ENCODE assay signal across 17 cellular contexts in genomic region chr16:69830146-69830533, GRCh38.
DNase-seq lines count a peak whose midpoint lies in the region; ATAC-seq and TF ChIP-seq lines count a peak whose summit lies in the region.
"Had no signal": no experiment of that assay in that cellular context is flagged by ENCODE, and none has a peak within 500 bp of the region (broad histone marks: within the 10 kb centered on the region; RNA-seq: fewer than 3 reads in every experiment).

No MANE protein-coding gene starts in this region.

- H3K4me2 ChIP-seq in IMR-90 (ENCODE audit: low read depth, low read length) (no peak overlapping the region), mesenchymal stem cell (ENCODE audit: low read length, poor library complexity, severe bottlenecking) (no peak overlapping the region)
- H3K4me2 ChIP-seq: neural progenitor cell had no signal

- H3K18ac ChIP-seq in IMR-90 (ENCODE audit: low read depth, low read length) = peak overlapping the region; percentile 65; the same call in 1 of the 2 replicates
- no peak overlapping the region for H3K18ac ChIP-seq in mesenchymal stem cell (ENCODE audit: low read depth in 1 of 2, low read length in 2 of 2)

- H3K27me3 Mint-ChIP-seq in brain = no peaks in the 10 kb centered on the region
- H3K27me3 Mint-ChIP-seq in stimulated activated memory B cell treated with anti-CD40 and anti-IgM and Interleukin-4, amounts not matched to agents 10 μg/mL and 1 μg/mL and 100 μg/mL, for 72 hours = no peaks in the 10 kb centered on the region

- H3K79me1 ChIP-seq in IMR-90 (ENCODE audit: low read depth in 1 of 2, low read length in 2 of 2) (peaks cover 3 to 23% of the 10 kb centered on the region in 2 experiments), mesenchymal stem cell (replicated peaks; ENCODE audit: low read length, poor library complexity, severe bottlenecking) (peaks cover 17% of the 10 kb centered on the region)

- H4K20me1 ChIP-seq in IMR-90 (ENCODE audit: insufficient read depth, low read length) = peaks cover 4% of the 10 kb centered on the region; the same call in 1 of the 2 replicates

- H3K27ac ChIP-seq in IMR-90 (ENCODE audit: insufficient read depth, low read length) = no peak overlapping the region; the same call in 1 of the 2 replicates
- H3K27ac ChIP-seq in mesenchymal stem cell (ENCODE audit: low read length, poor library complexity, severe bottlenecking) = peak overlapping the region; percentile 91
- H3K27ac ChIP-seq in stomach = peak overlapping the region in 4 of 5 donors; percentile 72 to 85 (median 74)
- H3K27ac ChIP-seq in aorta (ENCODE audit: low read depth in 1 of 2, low read length in 2 of 2) = peak overlapping the region in 1 of 2 donors; percentile 69
- H3K27ac ChIP-seq: brain microvascular endothelial cell, neural progenitor cell, WERI-Rb-1 had no signal

- H3K27me3 ChIP-seq in IMR-90 (ENCODE audit: control insufficient read depth, insufficient read depth, low read length) (no peaks in the 10 kb centered on the region), mesenchymal stem cell (ENCODE audit: control insufficient read depth in 1 of 2, insufficient read depth in 1 of 2, low read length in 2 of 2) (no peaks in the 10 kb centered on the region), stomach (no peaks in the 10 kb centered on the region), HAP-1 (ENCODE audit: low read depth) (no peaks in the 10 kb centered on the region), aorta (ENCODE audit: control insufficient read depth in 1 of 2, insufficient read depth in 2 of 2, low read length in 1 of 2) (no peaks in the 10 kb centered on the region)
- H3K27me3 ChIP-seq: BE2C, brain microvascular endothelial cell, neural progenitor cell had no signal

- BruUV-seq in IMR-90 (replicated peaks; lab: Mats Ljungman, UMichigan) = no TSS peak

- H3K4me3 ChIP-seq in IMR-90 (ENCODE audit: insufficient read depth, low read depth, low read length) = no peak overlapping the region
- no peak overlapping the region for H3K4me3 ChIP-seq in mesenchymal stem cell (ENCODE audit: insufficient read depth in 1 of 2, low read depth in 1 of 2, low read length in 2 of 2)
- H3K4me3 ChIP-seq in stomach = no peak overlapping the region
- no peak overlapping the region for H3K4me3 ChIP-seq in HAP-1
- H3K4me3 ChIP-seq in aorta (ENCODE audit: low read length in 2 of 2) = no peak overlapping the region
- H3K4me3 ChIP-seq: neural progenitor cell had no signal

- H2AFZ ChIP-seq in IMR-90 (replicated peaks; ENCODE audit: low read length, poor library complexity) (no peak overlapping the region), mesenchymal stem cell (ENCODE audit: low read depth, low read length) (no peak overlapping the region)
- H2AFZ ChIP-seq: neural progenitor cell had no signal

- H2AK9ac ChIP-seq in IMR-90 (replicated peaks; ENCODE audit: low read depth, low read length, poor library complexity) = peak overlapping the region; percentile 17

- POLR2A ChIA-PET in IMR-90 (lab: Charles Lee; ENCODE audit: unreplicated experiment) = no interaction called here

- H3K36me3 Mint-ChIP-seq in brain = peaks cover 10% of the 10 kb centered on the region
- H3K36me3 Mint-ChIP-seq in stimulated activated memory B cell treated with anti-CD40 and anti-IgM and Interleukin-4, amounts not matched to agents 10 μg/mL and 1 μg/mL and 100 μg/mL, for 72 hours = peaks cover 32% of the 10 kb centered on the region

- H3K4ac ChIP-seq in IMR-90 (ENCODE audit: low read depth, low read length) (peak overlapping the region; percentile 75), mesenchymal stem cell (ENCODE audit: low read depth in 1 of 2, low read length in 2 of 2) (no peak overlapping the region)

- no peak overlapping the region for H3K56ac ChIP-seq in IMR-90 (ENCODE audit: extremely low read depth, insufficient read depth, low read length)

- CTCF ChIA-PET in IMR-90 (lab: Yijun Ruan, JAX) = no interaction called here

- dilution Hi-C loops in IMR-90 (cut with HindIII; ENCODE audit: low sequenced_read_pairs, unreplicated experiment) = no loop called here

- no peak for DNase-seq in IMR-90
- DNase-seq in mesenchymal stem cell = no peak
- no peak for DNase-seq in stomach
- no peak for DNase-seq in HAP-1 (ENCODE audit: low spot score in 2 of 2)
- DNase-seq in aorta = no peak
- DNase-seq: BE2C; brain microvascular endothelial cell; DMS 273 treated with DMSO at 0.1 percent for 48 hours; effector memory CD4-positive, alpha-beta T cell; NCI-H2081; NCI-H69; SW 1271; WERI-Rb-1 had no signal

- H2BK5ac ChIP-seq in IMR-90 (ENCODE audit: low read depth, low read length, poor library complexity, severe bottlenecking) (peak overlapping the region; percentile 52), mesenchymal stem cell (ENCODE audit: low read depth, low read length, poor library complexity, severe bottlenecking) (no peak overlapping the region)

- WGBS in IMR-90 (ENCODE audit: extremely low coverage in 2 of 2, insufficient read length in 1 of 2), 2 experiments = no CpG with 5 or more reads among the region's 5 CpGs
- WGBS in mesenchymal stem cell = 97% methylated on average over 5 of the region's 5 CpGs
- 96 to 99% (median 97%) methylated on average over 5 of the region's 5 CpGs for WGBS in stomach, 5 donors
- 95 to 98% methylated on average over 5 of the region's 5 CpGs for WGBS in aorta, 2 donors

- TF ChIP-seq CTCF in IMR-90 (conservative IDR thresholded peaks at IDR 0.05; ENCODE audit: low read depth, low read length) = no peak
- no peak for TF ChIP-seq CTCF in brain (conservative IDR thresholded peaks at IDR 0.05)
- no peak for TF ChIP-seq CTCF in stomach (IDR thresholded peaks at IDR 0.05)

- H3K14ac ChIP-seq in IMR-90 (replicated peaks; ENCODE audit: low read depth, low read length) = peak overlapping the region; percentile 77; the same call in 1 of the 2 replicates
- no peak overlapping the region for H3K14ac ChIP-seq in mesenchymal stem cell (ENCODE audit: low read length in 2 of 2)

- TF ChIP-seq RAD21 in IMR-90 (IDR thresholded peaks at IDR 0.05; ENCODE audit: low read length) = no peak

- no peak for TF ChIP-seq EP300 in stomach (IDR thresholded peaks at IDR 0.05)

- H3K9ac ChIP-seq in IMR-90 (ENCODE audit: low read depth, low read length) (no peak overlapping the region), mesenchymal stem cell (ENCODE audit: low read length) (no peak overlapping the region)
- H3K9ac ChIP-seq: neural progenitor cell had no signal

- 0 out of 2 replicates have a peak overlapping the region, but pooled peaks have one; percentile 51 for H2BK20ac ChIP-seq in IMR-90 (ENCODE audit: low read depth, low read length)

- 0 out of 2 replicates have a peak, but pooled peaks cover 1% of the 10 kb centered on the region for H3K36me3 ChIP-seq in IMR-90 (ENCODE audit: control insufficient read depth, insufficient read depth, low read length)
- no peaks in the 10 kb centered on the region for H3K36me3 ChIP-seq in mesenchymal stem cell (ENCODE audit: control insufficient read depth in 1 of 2, insufficient read depth in 2 of 2, low read depth in 1 of 2, low read length in 2 of 2)
- H3K36me3 ChIP-seq in stomach = peaks cover 0 to 22% (median 16%) of the 10 kb centered on the region in 4 donors
- no peaks in the 10 kb centered on the region for H3K36me3 ChIP-seq in HAP-1 (replicated peaks)
- H3K36me3 ChIP-seq in aorta (ENCODE audit: control insufficient read depth in 1 of 2, insufficient read depth in 2 of 2, low read length in 1 of 2) = peaks cover 0 to 4% of the 10 kb centered on the region in 2 donors
- H3K36me3 ChIP-seq: BE2C, brain microvascular endothelial cell, neural progenitor cell, WERI-Rb-1 had no signal

- no peak overlapping the region for H2BK12ac ChIP-seq in mesenchymal stem cell (ENCODE audit: low read length in 2 of 2)

- peak overlapping the region in 1 of 2 experiments; percentile 79; a peak in 3 of 4 replicates for H4K8ac ChIP-seq in IMR-90 (ENCODE audit: low read depth in 2 of 2, low read length in 2 of 2)
- no peak overlapping the region for H4K8ac ChIP-seq in mesenchymal stem cell (ENCODE audit: low read length)

- H3K23ac ChIP-seq in IMR-90 (ENCODE audit: low read depth, low read length) (peak overlapping the region; percentile 70; the same call in 1 of the 2 replicates), mesenchymal stem cell (ENCODE audit: low read length in 2 of 2) (no peak overlapping the region)

- peaks cover 41% of the 10 kb centered on the region for H3K4me1 Mint-ChIP-seq in brain
- H3K4me1 Mint-ChIP-seq in stimulated activated memory B cell treated with anti-CD40 and anti-IgM and Interleukin-4, amounts not matched to agents 10 μg/mL and 1 μg/mL and 100 μg/mL, for 72 hours = no peaks in the 10 kb centered on the region

- no peaks in the 10 kb centered on the region for H3K9me3 Mint-ChIP-seq in brain
- H3K9me3 Mint-ChIP-seq in stimulated activated memory B cell treated with anti-CD40 and anti-IgM and Interleukin-4, amounts not matched to agents 10 μg/mL and 1 μg/mL and 100 μg/mL, for 72 hours = no peaks in the 10 kb centered on the region
- H3K9me3 Mint-ChIP-seq: neural progenitor cell had no signal

- H2BK120ac ChIP-seq in IMR-90 (ENCODE audit: low read depth, low read length) (peak overlapping the region; percentile 76; the same call in 1 of the 2 replicates), mesenchymal stem cell (ENCODE audit: low read depth, low read length) (no peak overlapping the region)

- H2AK5ac ChIP-seq in IMR-90 (ENCODE audit: low read depth, low read length) (peak overlapping the region; percentile 68; the same call in 1 of the 2 replicates), mesenchymal stem cell (ENCODE audit: low read length, severe bottlenecking) (peak overlapping the region; percentile 16)

- ATAC-seq in IMR-90 (ENCODE audit: low read depth) = no peak
- ATAC-seq in HG03196 (IDR thresholded peaks at IDR 0.05; ENCODE audit: unreplicated experiment) = no peak
- no peak for ATAC-seq in aorta (ENCODE audit: low FRiP score)
- ATAC-seq in stimulated activated memory B cell treated with anti-CD40 and anti-IgM and Interleukin-4, amounts not matched to agents 10 μg/mL and 1 μg/mL and 100 μg/mL, for 72 hours = no peak

- H2BK15ac ChIP-seq in IMR-90 (ENCODE audit: low read depth, low read length) (0 out of 3 replicates have a peak overlapping the region, but pooled peaks have one; percentile 2), mesenchymal stem cell (ENCODE audit: low read depth, poor library complexity, severe bottlenecking) (no peak overlapping the region)

- no peak overlapping the region for H4K91ac ChIP-seq in IMR-90 (ENCODE audit: insufficient read depth, low read depth, low read length)
- H4K91ac ChIP-seq in mesenchymal stem cell (ENCODE audit: low read length) = no peak overlapping the region

- no peak for TF ChIP-seq POLR2A in IMR-90 (IDR thresholded peaks at IDR 0.05; ENCODE audit: low read depth, low read length)
- no peak for TF ChIP-seq POLR2A in stomach (IDR thresholded peaks at IDR 0.05)

- H3K4me1 ChIP-seq in IMR-90 (ENCODE audit: control insufficient read depth, insufficient read depth, low read length) = peaks cover 20% of the 10 kb centered on the region
- peaks cover 17% of the 10 kb centered on the region for H3K4me1 ChIP-seq in mesenchymal stem cell (ENCODE audit: control insufficient read depth, insufficient read depth, low read depth, low read length)
- H3K4me1 ChIP-seq in stomach = peaks cover 26 to 79% (median 55%) of the 10 kb centered on the region in 4 donors
- H3K4me1 ChIP-seq in HAP-1 = no peaks in the 10 kb centered on the region
- H3K4me1 ChIP-seq in aorta (ENCODE audit: control insufficient read depth in 1 of 2, insufficient read depth in 2 of 2, low read length in 2 of 2) = peaks cover 5% of the 10 kb centered on the region in 2 donors

- intact Hi-C loops in IMR-90 (cut with micrococcal nuclease) (loop anchor here (5.0 kb wide), 1 partner anchor 72 kb away; no protein-coding TSS in a partner anchor), stomach (cut with DNase I; ENCODE audit: low total_unique reads) (no loop called here), aorta (cut with DNase I) (no loop called here)

- H3K9me1 ChIP-seq in IMR-90 (ENCODE audit: insufficient read depth, low read length) = peaks cover 16% of the 10 kb centered on the region

- H3K27ac Mint-ChIP-seq in brain = peak overlapping the region in 3 of 5 experiments; percentile 31 to 69 (median 56)
- no peak overlapping the region for H3K27ac Mint-ChIP-seq in stimulated activated memory B cell treated with anti-CD40 and anti-IgM and Interleukin-4, amounts not matched to agents 10 μg/mL and 1 μg/mL and 100 μg/mL, for 72 hours
- H3K27ac Mint-ChIP-seq: neural progenitor cell had no signal

- in situ Hi-C loops in IMR-90 (cut with MboI; ENCODE audit: low sequenced_read_pairs) = no loop called here
- in situ Hi-C loops in HAP-1 (cut with MboI; ENCODE audit: low sequenced_read_pairs) = no loop called here

- H4K5ac ChIP-seq in IMR-90 (ENCODE audit: low read depth, low read length) = 0 out of 2 replicates have a peak overlapping the region, but pooled peaks have one; percentile 94

- H3K4me3 Mint-ChIP-seq in brain = no peak overlapping the region
- H3K4me3 Mint-ChIP-seq in stimulated activated memory B cell treated with anti-CD40 and anti-IgM and Interleukin-4, amounts not matched to agents 10 μg/mL and 1 μg/mL and 100 μg/mL, for 72 hours = no peak overlapping the region
- H3K4me3 Mint-ChIP-seq: neural progenitor cell had no signal

- H3K9me3 ChIP-seq in IMR-90 (ENCODE audit: control insufficient read depth, insufficient read depth, low read length) = no peaks in the 10 kb centered on the region
- no peaks in the 10 kb centered on the region for H3K9me3 ChIP-seq in mesenchymal stem cell (ENCODE audit: control insufficient read depth, low read length)
- H3K9me3 ChIP-seq in stomach = no peaks in the 10 kb centered on the region
- no peaks in the 10 kb centered on the region for H3K9me3 ChIP-seq in HAP-1
- H3K9me3 ChIP-seq in aorta (ENCODE audit: control insufficient read depth, low read length) = no peaks in the 10 kb centered on the region
- H3K9me3 ChIP-seq: BE2C had no signal
